In genomic region chr13:32585625-32586021, GRCh38 we compare ENCODE assay signal across 8 cellular contexts. TPM values are rescaled to one million over a fixed set of nuclear protein-coding genes. Genes with fewer than 3 reads are reported as not detected.
DNase-seq lines count a peak whose midpoint lies in the region; ATAC-seq and TF ChIP-seq lines count a peak whose summit lies in the region.

No MANE protein-coding gene starts in this region.

- peaks cover 14% of the 10 kb centered on the region for H3K27me3 Mint-ChIP-seq in activated naive CD8-positive, alpha-beta T cell treated with anti-CD3 and anti-CD28 coated beads, Interleukin-2, amount 10 ng/mL, durations not matched to agents 7 days and 5 days

- H3K4me3 ChIP-seq in cardiac muscle cell, result peak overlapping the region; percentile 88
- H3K4me3 ChIP-seq in iPS-18c (ENCODE audit: insufficient read depth, low read depth, low read length), result peak overlapping the region; percentile 46

- DNase-seq in cardiac muscle cell (ENCODE audit: low read depth in 1 of 2, low spot score in 1 of 2) (peak in 1 of 2 donors; percentile 22), Right ventricle myocardium inferior (ENCODE audit: missing footprints) (no peak), DMS79 (lab: John Stamatoyannopoulos, UW) (no peak), COR-L47 (lab: John Stamatoyannopoulos, UW) (no peak)
- DNase-seq in activated naive CD8-positive, alpha-beta T cell treated with anti-CD3 and anti-CD28 coated beads, Interleukin-2, amount 10 ng/mL, durations not matched to agents 7 days and 5 days, result peak; percentile 31
- DNase-seq in stimulated activated effector memory CD8-positive, alpha-beta T cell treated with anti-CD3 and anti-CD28 coated beads, Interleukin-12 subunit alpha, Interleukin-12 subunit beta, amount 100 ng/mL, for 72 hours (ENCODE audit: low spot score in 2 of 2), result no peak
- no peak for DNase-seq in activated CD4-positive, CD25-positive, alpha-beta regulatory T cell (lab: John Stamatoyannopoulos, UW)

- peaks cover 35% of the 10 kb centered on the region for H3K4me1 Mint-ChIP-seq in activated naive CD8-positive, alpha-beta T cell treated with anti-CD3 and anti-CD28 coated beads, Interleukin-2, amount 10 ng/mL, durations not matched to agents 7 days and 5 days
- H3K4me1 Mint-ChIP-seq in stimulated activated effector memory CD8-positive, alpha-beta T cell treated with anti-CD3 and anti-CD28 coated beads, Interleukin-12 subunit alpha, Interleukin-12 subunit beta, amount 100 ng/mL, for 72 hours, result peaks cover 30% of the 10 kb centered on the region

- H3K27ac ChIP-seq in cardiac muscle cell, result peak overlapping the region; percentile 64

- TF ChIP-seq CTCF in cardiac muscle cell (IDR thresholded peaks at IDR 0.05; ENCODE audit: low read depth, low read length), result no peak

- POLR2A ChIA-PET in activated naive CD8-positive, alpha-beta T cell treated with anti-CD3 and anti-CD28 coated beads, Interleukin-2, amount 10 ng/mL, durations not matched to agents 7 days and 5 days (lab: Charles Lee), result interaction anchor here (0.7 to 1.1 kb wide), 9 partner anchors 54 to 432 kb away, joined by 3 to 6 read pairs (median 4); partner anchors contain the start of genes BRCA2 and ZAR1L

- H3K27ac Mint-ChIP-seq in activated naive CD8-positive, alpha-beta T cell treated with anti-CD3 and anti-CD28 coated beads, Interleukin-2, amount 10 ng/mL, durations not matched to agents 7 days and 5 days, result peak overlapping the region; percentile 81
- peak overlapping the region; percentile 87 for H3K27ac Mint-ChIP-seq in stimulated activated effector memory CD8-positive, alpha-beta T cell treated with anti-CD3 and anti-CD28 coated beads, Interleukin-12 subunit alpha, Interleukin-12 subunit beta, amount 100 ng/mL, for 72 hours

- no peaks in the 10 kb centered on the region for H3K36me3 ChIP-seq in cardiac muscle cell

- H3K9me3 ChIP-seq in cardiac muscle cell (ENCODE audit: low read depth), result no peaks in the 10 kb centered on the region
- no peaks in the 10 kb centered on the region for H3K9me3 ChIP-seq in iPS-18c (ENCODE audit: control insufficient read depth, insufficient read depth, low read length)

- peaks cover 18% of the 10 kb centered on the region for H3K4me1 ChIP-seq in cardiac muscle cell (ENCODE audit: low read depth)

- intact Hi-C loops in Right ventricle myocardium inferior (cut with DNase I), result loop anchor here (1.0 to 5.0 kb wide), 4 partner anchors 48 to 1137 kb away; partner anchors contain the start of gene N4BP2L2

- ATAC-seq in Right ventricle myocardium inferior, result no peak
- ATAC-seq in activated naive CD8-positive, alpha-beta T cell treated with anti-CD3 and anti-CD28 coated beads, Interleukin-2, amount 10 ng/mL, durations not matched to agents 7 days and 5 days (ENCODE audit: low read depth), result no peak
- ATAC-seq in stimulated activated effector memory CD8-positive, alpha-beta T cell treated with anti-CD3 and anti-CD28 coated beads, Interleukin-12 subunit alpha, Interleukin-12 subunit beta, amount 100 ng/mL, for 72 hours, result no peak

- H3K9me3 Mint-ChIP-seq in activated naive CD8-positive, alpha-beta T cell treated with anti-CD3 and anti-CD28 coated beads, Interleukin-2, amount 10 ng/mL, durations not matched to agents 7 days and 5 days, result no peaks in the 10 kb centered on the region
- H3K9me3 Mint-ChIP-seq in stimulated activated effector memory CD8-positive, alpha-beta T cell treated with anti-CD3 and anti-CD28 coated beads, Interleukin-12 subunit alpha, Interleukin-12 subunit beta, amount 100 ng/mL, for 72 hours, result no peaks in the 10 kb centered on the region

- H3K4me3 Mint-ChIP-seq in activated naive CD8-positive, alpha-beta T cell treated with anti-CD3 and anti-CD28 coated beads, Interleukin-2, amount 10 ng/mL, durations not matched to agents 7 days and 5 days, result peak overlapping the region; percentile 88
- H3K4me3 Mint-ChIP-seq in stimulated activated effector memory CD8-positive, alpha-beta T cell treated with anti-CD3 and anti-CD28 coated beads, Interleukin-12 subunit alpha, Interleukin-12 subunit beta, amount 100 ng/mL, for 72 hours, result peak overlapping the region; percentile 70

- no peaks in the 10 kb centered on the region for H3K27me3 ChIP-seq in cardiac muscle cell

- no peaks in the 10 kb centered on the region for H3K36me3 Mint-ChIP-seq in activated naive CD8-positive, alpha-beta T cell treated with anti-CD3 and anti-CD28 coated beads, Interleukin-2, amount 10 ng/mL, durations not matched to agents 7 days and 5 days
- peaks cover 7% of the 10 kb centered on the region for H3K36me3 Mint-ChIP-seq in stimulated activated effector memory CD8-positive, alpha-beta T cell treated with anti-CD3 and anti-CD28 coated beads, Interleukin-12 subunit alpha, Interleukin-12 subunit beta, amount 100 ng/mL, for 72 hours

RNA-seq across cellular contexts. Expression of gene PDS5B, which starts 0.6 kb away (rescaled TPM):
- 17.9 and 26.2 TPM in 2 replicates for total RNA-seq in cardiac muscle cell
- polyA plus RNA-seq in cardiac muscle cell, result 18.4 and 27.3 TPM in 2 replicates
- total RNA-seq in Right ventricle myocardium inferior, result 25.1 TPM
- 10 to 100 TPM; 64.8 to 71.3 TPM for total RNA-seq in activated naive CD8-positive, alpha-beta T cell treated with anti-CD3 and anti-CD28 coated beads, Interleukin-2, amount 10 ng/mL, durations not matched to agents 7 days and 5 days

RNA-seq across cellular contexts. Expression of gene N4BP2L2, which starts 47.0 kb away (rescaled TPM):
- total RNA-seq in cardiac muscle cell, result 34.6 and 137 TPM in 2 replicates
- polyA plus RNA-seq in cardiac muscle cell, result 96.8 and 136 TPM in 2 replicates
- total RNA-seq in Right ventricle myocardium inferior, result 115 TPM
- 100 to 1,000 TPM; 160 to 180 TPM for total RNA-seq in activated naive CD8-positive, alpha-beta T cell treated with anti-CD3 and anti-CD28 coated beads, Interleukin-2, amount 10 ng/mL, durations not matched to agents 7 days and 5 days
